ENCODE assay signal across 24 cellular contexts in the genomic region with DNA sequence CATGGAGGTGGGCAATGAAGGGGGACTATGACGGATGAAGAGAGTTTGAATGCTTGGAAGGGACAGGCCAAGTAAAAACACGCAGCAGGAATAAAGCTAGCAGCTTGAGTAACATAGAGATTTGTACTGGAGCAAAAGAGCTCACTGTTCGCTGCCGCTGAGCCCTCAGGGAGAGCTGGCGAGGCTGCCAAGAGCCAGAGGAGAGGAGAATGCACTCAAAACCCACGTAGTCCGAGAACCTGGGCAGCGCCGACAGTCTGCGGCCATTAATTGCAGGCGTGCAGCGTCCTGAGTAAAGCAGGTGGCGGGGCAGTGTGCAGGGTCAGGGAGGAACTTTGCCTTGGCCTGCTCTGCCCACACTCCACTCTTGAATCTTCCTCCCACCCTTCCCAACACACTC.
A peak's percentile ranks its signal among the peaks of the same experiment; 100 is the strongest.
DNase-seq lines count a peak whose midpoint lies in the region; ATAC-seq and TF ChIP-seq lines count a peak whose summit lies in the region.
"Had no signal": no experiment of that assay in that cellular context is flagged by ENCODE, and none has a peak within 500 bp of the region (broad histone marks: within the 10 kb centered on the region; RNA-seq: fewer than 3 reads in every experiment).

No MANE protein-coding gene starts in this region.

- H3F3A ChIP-seq in smooth muscle cell (ENCODE audit: low read depth), result no peaks in the 10 kb centered on the region

- 87% methylated on average over 13 of the region's 13 CpGs for WGBS in hepatocyte (ENCODE audit: low lambda C conversion rate, missing lambda C conversion rate)
- 98% methylated on average over 13 of the region's 13 CpGs for WGBS in smooth muscle cell (ENCODE audit: low lambda C conversion rate)

- no peak overlapping the region for H3K4me3 ChIP-seq in hepatocyte
- no peak overlapping the region for H3K4me3 ChIP-seq in smooth muscle cell
- H3K4me3 ChIP-seq: GM23248, mucosa of descending colon, right atrium auricular region had no signal

- intact Hi-C loops in head of caudate nucleus (cut with DNase I), result no loop called here
- intact Hi-C loops in sciatic nerve (cut with DNase I), result no loop called here

- no peak for TF ChIP-seq CTCF in hepatocyte (IDR thresholded peaks at IDR 0.05; ENCODE audit: poor library complexity)
- TF ChIP-seq CTCF in smooth muscle cell (IDR thresholded peaks at IDR 0.05; ENCODE audit: borderline replicate concordance, insufficient read depth, poor library complexity, severe bottlenecking), result no peak

- ATAC-seq in sciatic nerve (peak; percentile 11), GM21786 (IDR thresholded peaks at IDR 0.05; ENCODE audit: unreplicated experiment) (no peak)
- ATAC-seq: left lobe of liver, PC-3 had no signal

- H3K9me3 ChIP-seq in hepatocyte (ENCODE audit: low read depth), result no peaks in the 10 kb centered on the region
- no peaks in the 10 kb centered on the region for H3K9me3 ChIP-seq in smooth muscle cell (replicated peaks; ENCODE audit: low read depth)
- H3K9me3 ChIP-seq: mucosa of descending colon, right atrium auricular region had no signal

- H3K79me2 ChIP-seq in hepatocyte (no peaks in the 10 kb centered on the region), smooth muscle cell (ENCODE audit: low read depth) (no peaks in the 10 kb centered on the region)

- H3K4me2 ChIP-seq in hepatocyte (no peak overlapping the region), smooth muscle cell (no peak overlapping the region)

- H3K9me2 ChIP-seq in hepatocyte (replicated peaks; ENCODE audit: insufficient read depth), result no peaks in the 10 kb centered on the region

- H2AFZ ChIP-seq in hepatocyte (no peak overlapping the region), smooth muscle cell (ENCODE audit: low read depth) (no peak overlapping the region)
- H2AFZ ChIP-seq: GM23248 had no signal

- DNase-seq in DMS79 (lab: John Stamatoyannopoulos, UW) (peak; percentile 76), NCI-H2227 (lab: John Stamatoyannopoulos, UW; ENCODE audit: unreplicated experiment) (peak; percentile 45), head of caudate nucleus (peak in 24 of 42 donors; percentile 17 to 55 (median 35)), sciatic nerve (ENCODE audit: low spot score) (no peak), hepatocyte (ENCODE audit: low spot score) (no peak), smooth muscle cell (lab: John Stamatoyannopoulos, UW; ENCODE audit: unreplicated experiment) (no peak)
- no peak for DNase-seq in activated T-cell treated with anti-CD3 and anti-CD28 coated beads, Interleukin-2, amount 50 U/mL, for 48 hours
- DNase-seq: activated CD4-positive, alpha-beta memory T cell treated with anti-CD3 and anti-CD28 coated beads for 36 hours; activated naive CD4-positive, alpha-beta T cell treated with anti-CD3 and anti-CD28 coated beads, Interleukin-2, amount 10 ng/mL, durations not matched to agents 7 days and 5 days; activated T-cell treated with anti-CD3 and anti-CD28 coated beads, Interleukin-2, amount 50 U/mL, for 1 hour; CD4-positive, CD25-positive, alpha-beta regulatory T cell; GF-D8; glutamatergic neuron; GM23248; NCI-H1092 treated with DMSO at 0.1 percent for 48 hours; NCI-H748 treated with DMSO at 0.1 percent for 48 hours; PC-3; SHP77 treated with DMSO at 0.1 percent for 48 hours; stimulated activated CD4-positive, alpha-beta T cell treated with anti-CD3 and anti-CD28 coated beads, Interleukin-15, amount 100 ng/mL, for 24 hours; T-helper 1 cell had no signal

- H3K27me3 ChIP-seq in hepatocyte (no peaks in the 10 kb centered on the region), smooth muscle cell (ENCODE audit: low read depth) (no peaks in the 10 kb centered on the region)
- H3K27me3 ChIP-seq: right atrium auricular region had no signal

- no peak overlapping the region for H3K9ac ChIP-seq in smooth muscle cell (ENCODE audit: low read depth)
- H3K9ac ChIP-seq: GM23248 had no signal

- H3K36me3 ChIP-seq in hepatocyte (replicated peaks; ENCODE audit: insufficient read depth, low read depth) (no peaks in the 10 kb centered on the region), smooth muscle cell (ENCODE audit: low read depth) (no peaks in the 10 kb centered on the region)
- H3K36me3 ChIP-seq: right atrium auricular region had no signal

- peaks cover 4% of the 10 kb centered on the region for H3K4me1 ChIP-seq in hepatocyte (ENCODE audit: insufficient read depth)
- peaks cover 6% of the 10 kb centered on the region for H3K4me1 ChIP-seq in smooth muscle cell (ENCODE audit: low read depth)

- H4K20me1 ChIP-seq in hepatocyte (ENCODE audit: insufficient read depth, poor library complexity, severe bottlenecking) (no peaks in the 10 kb centered on the region), smooth muscle cell (ENCODE audit: low read depth) (peaks cover 6% of the 10 kb centered on the region)

- no peak overlapping the region for H3K27ac ChIP-seq in hepatocyte
- no peak overlapping the region for H3K27ac ChIP-seq in smooth muscle cell (ENCODE audit: low read depth)
- H3K27ac ChIP-seq: GM23248, right atrium auricular region had no signal

Comparison
In these comparisons a context has a peak if more than half of its experiments do, and no peak if none do; other contexts are left out.
1. DNase-seq: peak in DMS79 (single experiment), NCI-H2227 (single experiment) and head of caudate nucleus (24 of 42); none in sciatic nerve (single experiment), hepatocyte (single experiment), activated T-cell treated with anti-CD3 and anti-CD28 coated beads, Interleukin-2, amount 50 U/mL, for 48 hours (0 of 2) and smooth muscle cell (single experiment).